Comparison of ENCODE assay signal across 8 cellular contexts in the genomic region with DNA sequence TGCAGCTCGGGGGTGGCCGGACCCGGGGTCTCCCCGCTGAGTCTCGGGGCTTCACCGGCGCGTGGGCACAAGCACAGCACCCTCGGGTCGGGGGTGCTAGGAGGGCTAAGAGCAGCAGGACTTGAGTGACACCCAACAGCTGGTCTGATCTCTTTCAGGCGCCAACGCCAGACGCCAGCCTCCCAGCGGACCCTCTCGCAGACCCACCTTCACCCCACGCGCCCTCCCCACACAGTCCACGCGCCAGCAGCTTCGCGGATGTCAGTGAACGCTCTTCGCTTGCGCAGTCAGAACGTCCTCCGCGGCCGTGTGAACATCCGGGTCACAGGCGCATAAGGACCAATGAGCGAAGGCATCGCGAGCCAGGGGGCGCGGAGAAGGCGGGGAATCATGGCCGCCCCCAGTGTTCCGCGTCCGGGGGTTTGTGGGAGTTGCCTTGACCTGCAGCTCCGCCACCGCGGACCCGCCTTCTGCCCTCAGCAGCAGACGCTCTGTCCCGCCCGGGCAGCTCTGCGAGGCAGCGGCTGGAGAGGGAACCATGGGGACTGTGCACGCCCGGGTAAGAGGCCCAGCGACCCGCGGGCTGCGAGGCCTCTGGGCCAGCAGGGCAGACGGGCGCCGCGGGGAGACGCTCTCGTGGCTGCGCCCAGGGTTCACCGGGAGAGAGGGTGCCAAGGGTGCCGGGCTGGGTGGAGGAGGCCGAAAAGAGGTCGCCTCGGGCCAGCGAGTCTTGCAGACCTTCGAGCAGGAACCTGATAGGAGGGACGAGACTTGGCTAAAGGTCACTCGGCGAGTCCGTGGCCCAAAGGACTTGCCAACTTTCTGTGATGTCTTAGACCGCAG. TPM values are rescaled to one million over a fixed set of nuclear protein-coding genes. Genes with fewer than 3 reads are reported as not detected.
A peak's percentile ranks its signal among the peaks of the same experiment; 100 is the strongest.
DNase-seq lines count a peak whose midpoint lies in the region; ATAC-seq and TF ChIP-seq lines count a peak whose summit lies in the region.

TSS of gene SAMM50 (plus strand) at position 403 of the 843 bp plus-strand sequence. CDS start at position 539, 136 bp downstream.

- POLR2A ChIA-PET in HEK293T (lab: Yijun Ruan, JAX): interaction anchor here (0.8 to 2.0 kb wide), 13 partner anchors 10 to 99 kb away, joined by 3 to 17 read pairs (median 4); partner anchors contain the start of gene PNPLA3

- H3K9me3 Mint-ChIP-seq in activated naive CD4-positive, alpha-beta T cell treated with anti-CD3 and anti-CD28 coated beads, Interleukin-2, amount 50 U/mL, for 72 hours: no peaks in the 10 kb centered on the region

- peaks cover 18% of the 10 kb centered on the region for H3K4me1 ChIP-seq in testis

- peak; percentile 97 to 99 for ATAC-seq in activated naive CD4-positive, alpha-beta T cell treated with anti-CD3 and anti-CD28 coated beads, Interleukin-2, amount 50 U/mL, for 72 hours
- peak; percentile 94 for ATAC-seq in omental fat pad (ENCODE audit: low FRiP score)

- peaks cover 16% of the 10 kb centered on the region in 2 donors for H3K36me3 Mint-ChIP-seq in activated naive CD4-positive, alpha-beta T cell treated with anti-CD3 and anti-CD28 coated beads, Interleukin-2, amount 50 U/mL, for 72 hours

- peak; percentile 63 for DNase-seq in GM04503 (ENCODE audit: low read depth)
- peak; percentile 93 for DNase-seq in HEK293T (ENCODE audit: extremely low spot score)
- DNase-seq in MV-4-11 (lab: John Stamatoyannopoulos, UW): peak; percentile 93
- DNase-seq in SKM-1 (lab: John Stamatoyannopoulos, UW; ENCODE audit: unreplicated experiment): peak; percentile 78
- peak; percentile 90 to 91 for DNase-seq in activated naive CD4-positive, alpha-beta T cell treated with anti-CD3 and anti-CD28 coated beads, Interleukin-2, amount 50 U/mL, for 72 hours (ENCODE audit: low spot score in 2 of 2)
- no peak for DNase-seq in glomerular endothelial cell (ENCODE audit: extremely low read depth, low read depth, low spot score)
- DNase-seq in omental fat pad (ENCODE audit: low spot score): peak; percentile 73
- peak; percentile 96 for DNase-seq in testis

- H3K4me3 ChIP-seq in testis: peak within 1 kb of the TSS; percentile 75 to 90

- no peaks in the 10 kb centered on the region for H3K36me3 ChIP-seq in testis (ENCODE audit: low read depth, missing control alignments)

- no peaks in the 10 kb centered on the region for H3K27me3 ChIP-seq in testis

- TF ChIP-seq CTCF in omental fat pad (IDR thresholded peaks at IDR 0.05): no peak
- TF ChIP-seq CTCF in testis (IDR thresholded peaks at IDR 0.05): no peak

- intact Hi-C loops in testis (cut with DNase I; ENCODE audit: low total_unique reads): no loop called here

- TF ChIP-seq POLR2A in testis (IDR thresholded peaks at IDR 0.05): no peak

- peak within 1 kb of the TSS; percentile 95 to 96 for H3K27ac Mint-ChIP-seq in activated naive CD4-positive, alpha-beta T cell treated with anti-CD3 and anti-CD28 coated beads, Interleukin-2, amount 50 U/mL, for 72 hours

- H3K27ac ChIP-seq in testis: peak within 1 kb of the TSS; percentile 63 to 73

- 0 to 1% methylated on average over 19 to 71 of the region's 74 CpGs for WGBS in testis, 2 donors

- CTCF ChIA-PET in HEK293T (lab: Yijun Ruan, JAX): interaction anchor here (1.6 kb wide), 1 partner anchor 9 kb away, joined by 11 read pairs; no protein-coding TSS in a partner anchor

- H3K9me3 ChIP-seq in testis: no peaks in the 10 kb centered on the region

TF ChIP-seq in HEK293T, 16 proteins besides CTCF, POLR2A, EP300 and RAD21:
- TF ChIP-seq SP1 (IDR thresholded peaks at IDR 0.05): no peak
- TF ChIP-seq L3MBTL2 (conservative IDR thresholded peaks at IDR 0.05): peak; percentile 78
- TF ChIP-seq ZNF384 (IDR thresholded peaks at IDR 0.05): no peak

RNA-seq across cellular contexts. Expression of gene SAMM50, which starts in this region (rescaled TPM):
- 10 to 100 TPM; 41.7 to 51.1 TPM for total RNA-seq in activated naive CD4-positive, alpha-beta T cell treated with anti-CD3 and anti-CD28 coated beads, Interleukin-2, amount 50 U/mL, for 72 hours
- total RNA-seq in glomerular endothelial cell: 47.7 and 54.8 TPM in 2 replicates
- total RNA-seq in omental fat pad: 10 to 100 TPM; 27.6 to 45.4 (median 32.3) TPM
- 10 to 100 TPM; 41.5 to 50.3 TPM for total RNA-seq in testis
- polyA plus RNA-seq in testis (ENCODE audit: insufficient read depth, low read depth, low replicate concordance): 71.1 TPM
